ENCODE assay signal across 20 cellular contexts in genomic region chr2:227497158-227497557, GRCh38. TPM values are rescaled to one million over a fixed set of nuclear protein-coding genes. Genes with fewer than 3 reads are reported as not detected.
DNase-seq lines count a peak whose midpoint lies in the region; ATAC-seq, FAIRE-seq and TF ChIP-seq lines count a peak whose summit lies in the region.
"Had no signal": no experiment of that assay in that cellular context is flagged by ENCODE, and none has a peak within 500 bp of the region (broad histone marks: within the 10 kb centered on the region; RNA-seq: fewer than 3 reads in every experiment).

No MANE protein-coding gene starts in this region.

- TF ChIP-seq CTCF in HEK293 (tag by site-specific recombination; IDR thresholded peaks at IDR 0.05), result no peak

- no peak for ATAC-seq in HG03469 (IDR thresholded peaks at IDR 0.05; ENCODE audit: unreplicated experiment)
- ATAC-seq: CD8-positive, alpha-beta T cell had no signal

- H3K27ac Mint-ChIP-seq in activated naive CD4-positive, alpha-beta T cell treated with anti-CD3 and anti-CD28 coated beads, Interleukin-2, amount 50 U/mL, for 24 hours, result no peak overlapping the region
- H3K27ac Mint-ChIP-seq in activated naive CD4-positive, alpha-beta T cell treated with anti-CD3 and anti-CD28 coated beads, Interleukin-2, amount 10 ng/mL, durations not matched to agents 7 days and 5 days, result no peak overlapping the region
- H3K27ac Mint-ChIP-seq: B cell; CD8-positive, alpha-beta T cell had no signal

- H3K27ac ChIP-seq in HEK293 (ENCODE audit: extremely low read depth, low read depth, low read length), result no peak overlapping the region
- H3K27ac ChIP-seq: 22Rv1, BLaER1, C4-2B, GM23248 had no signal

- no peaks in the 10 kb centered on the region for H3K9me3 ChIP-seq in HEK293 (ENCODE audit: control insufficient read depth, insufficient read depth, low read depth, low read length)
- H3K9me3 ChIP-seq: BLaER1, Caco-2, HAP-1 had no signal

- no peaks in the 10 kb centered on the region for H3K27me3 Mint-ChIP-seq in activated naive CD4-positive, alpha-beta T cell treated with anti-CD3 and anti-CD28 coated beads, Interleukin-2, amount 50 U/mL, for 24 hours
- no peaks in the 10 kb centered on the region for H3K27me3 Mint-ChIP-seq in activated naive CD4-positive, alpha-beta T cell treated with anti-CD3 and anti-CD28 coated beads, Interleukin-2, amount 10 ng/mL, durations not matched to agents 7 days and 5 days
- H3K27me3 Mint-ChIP-seq: B cell; CD4-positive, CD25-positive, alpha-beta regulatory T cell had no signal

- peaks cover 9% of the 10 kb centered on the region; the same call in 1 of the 2 replicates for H3K4me1 ChIP-seq in HEK293 (ENCODE audit: control insufficient read depth, insufficient read depth, low read length)
- H3K4me1 ChIP-seq: BLaER1, Caco-2 had no signal

- peak; percentile 58 for FAIRE-seq in GM19239 (lab: Jason Lieb, UNC)
- FAIRE-seq: A204.1, G401.6, H1 had no signal

- H3K4me3 Mint-ChIP-seq in activated naive CD4-positive, alpha-beta T cell treated with anti-CD3 and anti-CD28 coated beads, Interleukin-2, amount 50 U/mL, for 24 hours, result peak overlapping the region; percentile 36
- no peak overlapping the region for H3K4me3 Mint-ChIP-seq in activated naive CD4-positive, alpha-beta T cell treated with anti-CD3 and anti-CD28 coated beads, Interleukin-2, amount 10 ng/mL, durations not matched to agents 7 days and 5 days
- H3K4me3 Mint-ChIP-seq: B cell; CD8-positive, alpha-beta T cell had no signal

- H3K36me3 ChIP-seq in HEK293 (ENCODE audit: control insufficient read depth in 2 of 2, insufficient read depth in 1 of 2, low read length in 2 of 2), result peaks cover 11 to 16% of the 10 kb centered on the region in 2 experiments; a peak in 2 of 3 replicates

- H3K4me1 Mint-ChIP-seq in activated naive CD4-positive, alpha-beta T cell treated with anti-CD3 and anti-CD28 coated beads, Interleukin-2, amount 50 U/mL, for 24 hours, result peaks cover 69% of the 10 kb centered on the region
- no peaks in the 10 kb centered on the region for H3K4me1 Mint-ChIP-seq in activated naive CD4-positive, alpha-beta T cell treated with anti-CD3 and anti-CD28 coated beads, Interleukin-2, amount 10 ng/mL, durations not matched to agents 7 days and 5 days

- H3K9me3 Mint-ChIP-seq in activated naive CD4-positive, alpha-beta T cell treated with anti-CD3 and anti-CD28 coated beads, Interleukin-2, amount 50 U/mL, for 24 hours, result no peaks in the 10 kb centered on the region
- no peaks in the 10 kb centered on the region for H3K9me3 Mint-ChIP-seq in activated naive CD4-positive, alpha-beta T cell treated with anti-CD3 and anti-CD28 coated beads, Interleukin-2, amount 10 ng/mL, durations not matched to agents 7 days and 5 days
- H3K9me3 Mint-ChIP-seq: CD8-positive, alpha-beta T cell had no signal

- intact Hi-C loops in cardiac septum (cut with DNase I), result no loop called here

- peaks cover 22% of the 10 kb centered on the region for H3K36me3 Mint-ChIP-seq in activated naive CD4-positive, alpha-beta T cell treated with anti-CD3 and anti-CD28 coated beads, Interleukin-2, amount 50 U/mL, for 24 hours
- H3K36me3 Mint-ChIP-seq in activated naive CD4-positive, alpha-beta T cell treated with anti-CD3 and anti-CD28 coated beads, Interleukin-2, amount 10 ng/mL, durations not matched to agents 7 days and 5 days, result peaks cover 17% of the 10 kb centered on the region

- no peak overlapping the region for H3K4me3 ChIP-seq in HEK293 (ENCODE audit: low read depth, low read length)
- H3K4me3 ChIP-seq: BLaER1, GM23248, HAP-1 had no signal

- POLR2A ChIA-PET in HEK293 (lab: Yijun Ruan, JAX), result no interaction called here

- CTCF ChIA-PET in activated naive CD4-positive, alpha-beta T cell treated with anti-CD3 and anti-CD28 coated beads, Interleukin-2, amount 10 ng/mL, durations not matched to agents 7 days and 5 days (lab: Charles Lee), result no interaction called here
- CTCF ChIA-PET in HEK293 (lab: Yijun Ruan, JAX), result no interaction called here

- DNase-seq in activated naive CD4-positive, alpha-beta T cell treated with anti-CD3 and anti-CD28 coated beads, Interleukin-2, amount 10 ng/mL, durations not matched to agents 7 days and 5 days, result no peak
- DNase-seq in GM19239 (ENCODE audit: insufficient read length, low spot score) (no peak), cardiac septum (ENCODE audit: low spot score) (no peak)
- DNase-seq: Caco-2; CD4-positive, CD25-positive, alpha-beta regulatory T cell; CD8-positive, alpha-beta T cell; DMS153; DND-41; GM23248 had no signal

TF ChIP-seq in HEK293, 187 proteins besides CTCF, POLR2A, EP300 and RAD21:
- TF ChIP-seq ZNF23 (tag by site-specific recombination; IDR thresholded peaks at IDR 0.05; ENCODE audit: borderline replicate concordance), result no peak
- TF ChIP-seq ATF2 (tag by site-specific recombination; IDR thresholded peaks at IDR 0.05; ENCODE audit: low read depth), result peak; percentile 33; the same call in 1 of the 2 replicates
- peak; percentile 81 for TF ChIP-seq PRDM6 (tag by site-specific recombination; IDR thresholded peaks at IDR 0.05)
- TF ChIP-seq ZNF629 (tag by site-specific recombination; IDR thresholded peaks at IDR 0.05), result peak; percentile 62

RNA-seq across cellular contexts. Expression of gene AGFG1, which starts 25.2 kb away (rescaled TPM):
- total RNA-seq in cardiac septum, result 58.2 TPM
